ENCODE assay signal across 5 cellular contexts in the genomic region with DNA sequence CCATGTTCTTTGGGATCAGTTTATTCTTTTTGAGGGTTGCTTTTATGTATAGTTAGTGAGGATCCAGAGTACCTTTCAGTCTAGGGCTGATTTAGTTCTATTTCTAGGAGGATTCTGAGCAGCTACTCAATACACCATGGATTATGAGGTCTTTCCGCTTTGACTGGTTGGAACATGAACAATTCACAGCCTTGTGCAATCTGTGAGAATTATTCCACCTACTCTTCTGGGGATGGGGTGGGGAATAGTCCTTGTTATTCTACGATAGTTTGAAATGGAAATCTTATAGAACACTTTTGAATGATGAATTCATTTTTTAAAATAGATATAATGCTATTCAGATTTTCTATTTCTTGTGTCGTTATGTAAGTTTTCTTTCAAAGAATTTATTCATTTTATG.
"Had no signal": no experiment of that assay in that cellular context is flagged by ENCODE, and none has a peak within 500 bp of the region (broad histone marks: within the 10 kb centered on the region; RNA-seq: fewer than 3 reads in every experiment).

No MANE protein-coding gene starts in this region.

- H3K4me3 Mint-ChIP-seq: IgD-negative memory B cell had no signal

- H3K27ac Mint-ChIP-seq: IgD-negative memory B cell had no signal

- H3K27me3 Mint-ChIP-seq: IgD-negative memory B cell had no signal

- H3K4me3 ChIP-seq: K562 had no signal

- H3K4me1 Mint-ChIP-seq: IgD-negative memory B cell had no signal

- DNase-seq: IMR-90, KBM-7 had no signal

- H3K27ac ChIP-seq: HL-60 had no signal
